In genomic region chr6:867378-867777, GRCh38 we compare ENCODE assay signal across 22 cellular contexts.
DNase-seq lines count a peak whose midpoint lies in the region; ATAC-seq and TF ChIP-seq lines count a peak whose summit lies in the region.
"Had no signal": no experiment of that assay in that cellular context is flagged by ENCODE, and none has a peak within 500 bp of the region (broad histone marks: within the 10 kb centered on the region; RNA-seq: fewer than 3 reads in every experiment).

No MANE protein-coding gene starts in this region.

- H3K18ac ChIP-seq in neuronal stem cell (ENCODE audit: low read length): no peak overlapping the region

- H3K4ac ChIP-seq in neuronal stem cell (ENCODE audit: low read length): no peak overlapping the region

- no peak overlapping the region for H4K8ac ChIP-seq in neuronal stem cell (ENCODE audit: low read depth, low read length)

- H2AK5ac ChIP-seq in neuronal stem cell (ENCODE audit: low read depth, low read length): no peak overlapping the region

- ATAC-seq in left lobe of liver: peak; percentile 53
- ATAC-seq: A549; CD8-positive, alpha-beta T cell; GM12878 had no signal

- H2AFZ ChIP-seq in neuronal stem cell (ENCODE audit: low read length): no peak overlapping the region

- H2BK12ac ChIP-seq in neuronal stem cell (ENCODE audit: low read length): no peak overlapping the region

- intact Hi-C loops in stomach (cut with DNase I; ENCODE audit: low total_unique reads): no loop called here

- no peaks in the 10 kb centered on the region for H3K4me1 ChIP-seq in neuronal stem cell (ENCODE audit: control insufficient read depth in 2 of 2, insufficient read depth in 1 of 2, low read depth in 1 of 2, low read length in 2 of 2)
- peaks cover 0 to 15% (median 8%) of the 10 kb centered on the region in 4 donors for H3K4me1 ChIP-seq in stomach
- H3K4me1 ChIP-seq: A549, Caco-2 had no signal

- H3K27ac ChIP-seq in neuronal stem cell (replicated peaks; ENCODE audit: low read length) (no peak overlapping the region), stomach (peak overlapping the region; percentile 39 to 80 (median 70))
- H3K27ac ChIP-seq: 22Rv1; A549; BLaER1 treated with 17β-estradiol and CSF1 and Interleukin-3, amounts not matched to agents 10 nM and 100 nM; C4-2B had no signal

- peak overlapping the region; percentile 12 for H3K9ac ChIP-seq in neuronal stem cell (ENCODE audit: low read depth, low read length, poor library complexity)
- H3K9ac ChIP-seq: BLaER1 treated with 17β-estradiol and CSF1 and Interleukin-3, amounts not matched to agents 10 nM and 100 nM had no signal

- H3K4me3 ChIP-seq in neuronal stem cell (ENCODE audit: low read length in 2 of 2) (no peak overlapping the region), stomach (no peak overlapping the region)
- H3K4me3 ChIP-seq: A549; BLaER1 treated with 17β-estradiol and CSF1 and Interleukin-3, amounts not matched to agents 10 nM and 100 nM; GM12878 had no signal

- H3K14ac ChIP-seq in neuronal stem cell (ENCODE audit: low read length): no peak overlapping the region

- no peaks in the 10 kb centered on the region for H3K36me3 ChIP-seq in neuronal stem cell (replicated peaks in 1 of 2; ENCODE audit: control insufficient read depth in 2 of 2, insufficient read depth in 2 of 2, low read length in 2 of 2)
- H3K36me3 ChIP-seq in stomach: no peaks in the 10 kb centered on the region
- H3K36me3 ChIP-seq: BLaER1 treated with 17β-estradiol and CSF1 and Interleukin-3, amounts not matched to agents 10 nM and 100 nM had no signal

- H3K23ac ChIP-seq in neuronal stem cell (ENCODE audit: low read depth, low read length, poor library complexity): no peak overlapping the region

- in situ Hi-C loops in G401 (cut with HindIII; ENCODE audit: low sequenced_read_pairs): no loop called here

- H3K4me2 ChIP-seq in neuronal stem cell (ENCODE audit: insufficient read depth, low read length, poor library complexity, severe bottlenecking): no peak overlapping the region
- H3K4me2 ChIP-seq: A549; BLaER1 treated with 17β-estradiol and CSF1 and Interleukin-3, amounts not matched to agents 10 nM and 100 nM had no signal

- H3K79me1 ChIP-seq in neuronal stem cell (ENCODE audit: low read depth, low read length): no peaks in the 10 kb centered on the region

- no peak overlapping the region for H2BK15ac ChIP-seq in neuronal stem cell (ENCODE audit: low read length)

- no CpG with 5 or more reads among the region's 6 CpGs for WGBS in neuronal stem cell (ENCODE audit: extremely low coverage in 2 of 2, insufficient read length in 2 of 2, insufficient replicate concordance in 1 of 2), 2 donors
- 70 to 92% (median 80%) methylated on average over 6 of the region's 6 CpGs for WGBS in stomach, 5 donors

- H3K27me3 ChIP-seq in neuronal stem cell (ENCODE audit: control insufficient read depth in 3 of 3, insufficient read depth in 3 of 3, low read depth in 1 of 3, low read length in 3 of 3) (no peaks in the 10 kb centered on the region), stomach (peaks cover 0 to 15% (median 0%) of the 10 kb centered on the region in 3 donors)

- no peaks in the 10 kb centered on the region for H3K9me3 ChIP-seq in neuronal stem cell (replicated peaks in 1 of 2; ENCODE audit: control insufficient read depth in 2 of 2, insufficient read depth in 1 of 2, low read depth in 1 of 2, low read length in 2 of 2)
- no peaks in the 10 kb centered on the region for H3K9me3 ChIP-seq in stomach
- H3K9me3 ChIP-seq: A549; BLaER1 treated with 17β-estradiol and CSF1 and Interleukin-3, amounts not matched to agents 10 nM and 100 nM; Caco-2 had no signal

- no peak for DNase-seq in left lobe of liver (ENCODE audit: low spot score)
- no peak for DNase-seq in neuronal stem cell (ENCODE audit: low spot score)
- DNase-seq in stomach: no peak
- no peak for DNase-seq in G401 (ENCODE audit: low spot score)
- DNase-seq in DMS 273 (lab: John Stamatoyannopoulos, UW; ENCODE audit: unreplicated experiment): no peak
- DNase-seq: AML-193; Caco-2; Calu3; CD4-positive, alpha-beta T cell; CD8-positive, alpha-beta T cell; DMS 273 treated with DMSO at 0.1 percent for 48 hours; DMS153; DMS53; DMS79; DND-41; EL; GF-D8 had no signal

- no peak for TF ChIP-seq EP300 in stomach (IDR thresholded peaks at IDR 0.05)

- TF ChIP-seq CTCF in stomach (IDR thresholded peaks at IDR 0.05): no peak

- no peak overlapping the region for H4K91ac ChIP-seq in neuronal stem cell (ENCODE audit: low read depth, low read length, poor library complexity)

- H2BK5ac ChIP-seq in neuronal stem cell (ENCODE audit: low read length): no peak overlapping the region

- TF ChIP-seq POLR2A in stomach (IDR thresholded peaks at IDR 0.05): no peak

- no peak overlapping the region for H2BK120ac ChIP-seq in neuronal stem cell (ENCODE audit: low read depth, low read length)
